8 cellular contexts compared by ENCODE assay signal in genomic region chr3:184361932-184362667, GRCh38.
DNase-seq lines count a peak whose midpoint lies in the region; ATAC-seq and TF ChIP-seq lines count a peak whose summit lies in the region.

No MANE protein-coding gene starts in this region.

- H3K4me3 ChIP-seq in epithelial cell of esophagus (ENCODE audit: low read length) (peak overlapping the region; percentile 96), muscle layer of colon (ENCODE audit: low read depth in 1 of 2, low read length in 2 of 2) (peak overlapping the region; percentile 60 to 79)

- no peaks in the 10 kb centered on the region for H3K27me3 ChIP-seq in muscle layer of colon (ENCODE audit: control insufficient read depth in 1 of 2, insufficient read depth in 2 of 2, low read length in 2 of 2)

- H3K4me3 Mint-ChIP-seq in stimulated activated naive CD8-positive, alpha-beta T cell treated with anti-CD3 and anti-CD28 coated beads, Interleukin-15, Interleukin-2, amounts not matched to agents 100 ng/mL and 50 ng/mL, for 24 hours = peak overlapping the region; percentile 99

- ATAC-seq in HG02588 (IDR thresholded peaks at IDR 0.05; ENCODE audit: unreplicated experiment) (peak; percentile 3), HG03520 (IDR thresholded peaks at IDR 0.05; ENCODE audit: unreplicated experiment) (no peak)

- H3K27ac ChIP-seq in muscle layer of colon (ENCODE audit: low read depth, low read length) = peak overlapping the region; percentile 99

- H3K27me3 Mint-ChIP-seq in stimulated activated naive CD8-positive, alpha-beta T cell treated with anti-CD3 and anti-CD28 coated beads, Interleukin-15, Interleukin-2, amounts not matched to agents 100 ng/mL and 50 ng/mL, for 24 hours = no peaks in the 10 kb centered on the region

- H3K4me1 Mint-ChIP-seq in stimulated activated naive CD8-positive, alpha-beta T cell treated with anti-CD3 and anti-CD28 coated beads, Interleukin-15, Interleukin-2, amounts not matched to agents 100 ng/mL and 50 ng/mL, for 24 hours (ENCODE audit: low read depth) = peaks cover 42% of the 10 kb centered on the region

- peaks cover 8% of the 10 kb centered on the region for H3K36me3 ChIP-seq in muscle layer of colon (ENCODE audit: insufficient read depth, low read length)

- no peak for TF ChIP-seq CTCF in epithelial cell of esophagus (IDR thresholded peaks at IDR 0.05; ENCODE audit: insufficient read depth, low read depth, low read length, missing control alignments)

- H3K9ac ChIP-seq in muscle layer of colon (ENCODE audit: low read length) = peak overlapping the region; percentile 68

- H3K4me1 ChIP-seq in muscle layer of colon (ENCODE audit: insufficient read depth, low read length) = peaks cover 23% of the 10 kb centered on the region

- H3K9me3 ChIP-seq in muscle layer of colon (ENCODE audit: low read length) = no peaks in the 10 kb centered on the region

- peak overlapping the region; percentile 95 for H3K27ac Mint-ChIP-seq in stimulated activated naive CD8-positive, alpha-beta T cell treated with anti-CD3 and anti-CD28 coated beads, Interleukin-15, Interleukin-2, amounts not matched to agents 100 ng/mL and 50 ng/mL, for 24 hours

- H3K36me3 Mint-ChIP-seq in stimulated activated naive CD8-positive, alpha-beta T cell treated with anti-CD3 and anti-CD28 coated beads, Interleukin-15, Interleukin-2, amounts not matched to agents 100 ng/mL and 50 ng/mL, for 24 hours (ENCODE audit: low read depth) = peaks cover 32% of the 10 kb centered on the region

- no peaks in the 10 kb centered on the region for H3K9me3 Mint-ChIP-seq in stimulated activated naive CD8-positive, alpha-beta T cell treated with anti-CD3 and anti-CD28 coated beads, Interleukin-15, Interleukin-2, amounts not matched to agents 100 ng/mL and 50 ng/mL, for 24 hours

- peak; percentile 56 for DNase-seq in GDM1 (lab: John Stamatoyannopoulos, UW)
- peak; percentile 77 for DNase-seq in NCI-H2227 treated with DMSO at 0.1 percent for 48 hours (lab: John Stamatoyannopoulos, UW)
- DNase-seq in activated CD8-positive, alpha-beta memory T cell treated with anti-CD3 and anti-CD28 coated beads for 1 hour (ENCODE audit: extremely low read depth in 1 of 2, low read depth in 1 of 2) = peak; percentile 6 to 17
- peak; percentile 69 for DNase-seq in epithelial cell of esophagus (ENCODE audit: low read depth)

Comparison
In these comparisons a context has a peak if more than half of its experiments do, and no peak if none do; other contexts are left out.
1. DNase-seq: peak in every context shown above with its lines; median percentile 77 in NCI-H2227 treated with DMSO at 0.1 percent for 48 hours; 69 in epithelial cell of esophagus; 56 in GDM1; 12 in activated CD8-positive, alpha-beta memory T cell treated with anti-CD3 and anti-CD28 coated beads for 1 hour.